In the genomic region with DNA sequence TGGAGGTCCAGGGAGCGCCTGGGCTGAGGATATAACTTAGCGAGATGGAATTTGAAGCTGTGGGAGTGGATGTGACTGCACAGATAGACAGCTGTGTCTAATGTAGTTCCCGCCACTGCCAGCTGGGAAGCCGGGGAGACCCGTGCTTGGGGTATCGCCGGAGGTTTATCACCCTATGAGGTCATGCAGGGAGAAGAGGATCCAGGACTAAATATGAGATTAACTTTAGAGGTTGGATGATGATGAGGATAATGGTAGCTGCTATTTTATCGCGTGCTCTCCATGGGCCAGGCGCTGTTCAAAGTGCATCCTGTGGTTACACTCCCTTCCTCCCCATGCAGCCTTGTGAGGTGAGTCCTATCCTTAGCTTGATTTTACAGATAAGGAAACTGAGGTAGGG, we compare ENCODE assay signal across 1 cellular context.
TF ChIP-seq lines count a peak whose summit lies in the region.

No MANE protein-coding gene starts in this region.

TF ChIP-seq in K562, 482 proteins besides CTCF, POLR2A, EP300 and RAD21:
- TF ChIP-seq, protein P1, sequence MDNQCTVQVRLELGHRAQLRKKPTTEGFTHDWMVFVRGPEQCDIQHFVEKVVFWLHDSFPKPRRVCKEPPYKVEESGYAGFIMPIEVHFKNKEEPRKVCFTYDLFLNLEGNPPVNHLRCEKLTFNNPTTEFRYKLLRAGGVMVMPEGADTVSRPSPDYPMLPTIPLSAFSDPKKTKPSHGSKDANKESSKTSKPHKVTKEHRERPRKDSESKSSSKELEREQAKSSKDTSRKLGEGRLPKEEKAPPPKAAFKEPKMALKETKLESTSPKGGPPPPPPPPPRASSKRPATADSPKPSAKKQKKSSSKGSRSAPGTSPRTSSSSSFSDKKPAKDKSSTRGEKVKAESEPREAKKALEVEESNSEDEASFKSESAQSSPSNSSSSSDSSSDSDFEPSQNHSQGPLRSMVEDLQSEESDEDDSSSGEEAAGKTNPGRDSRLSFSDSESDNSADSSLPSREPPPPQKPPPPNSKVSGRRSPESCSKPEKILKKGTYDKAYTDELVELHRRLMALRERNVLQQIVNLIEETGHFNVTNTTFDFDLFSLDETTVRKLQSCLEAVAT (IDR thresholded peaks at IDR 0.05) = no peak
- peak in 1 of 2 experiments; percentile 33; a peak in 1 of 4 replicates for TF ChIP-seq KDM1A (IDR thresholded peaks at IDR 0.05)
- no peak for TF ChIP-seq CBX1 (IDR thresholded peaks at IDR 0.05; ENCODE audit: low read depth)
- TF ChIP-seq NCOA1 (IDR thresholded peaks at IDR 0.05; ENCODE audit: low read depth) = no peak
- TF ChIP-seq NBN (IDR thresholded peaks at IDR 0.05; ENCODE audit: low read depth) = no peak
- peak; percentile 83 for TF ChIP-seq CBFA2T3 (IDR thresholded peaks at IDR 0.05)
- TF ChIP-seq TCF3 (CRISPR knock-in tag; IDR thresholded peaks at IDR 0.05) = peak; percentile 69
- no peak for TF ChIP-seq U2AF1 (optimal IDR thresholded peaks at IDR 0.05; ENCODE audit: low read depth, low read length)
- TF ChIP-seq ZNF589 (CRISPR knock-in tag; IDR thresholded peaks at IDR 0.05; ENCODE audit: low read depth) = no peak
- TF ChIP-seq DACH1 (IDR thresholded peaks at IDR 0.05; ENCODE audit: partially characterized antibody) = no peak
- TF ChIP-seq, protein P2, sequence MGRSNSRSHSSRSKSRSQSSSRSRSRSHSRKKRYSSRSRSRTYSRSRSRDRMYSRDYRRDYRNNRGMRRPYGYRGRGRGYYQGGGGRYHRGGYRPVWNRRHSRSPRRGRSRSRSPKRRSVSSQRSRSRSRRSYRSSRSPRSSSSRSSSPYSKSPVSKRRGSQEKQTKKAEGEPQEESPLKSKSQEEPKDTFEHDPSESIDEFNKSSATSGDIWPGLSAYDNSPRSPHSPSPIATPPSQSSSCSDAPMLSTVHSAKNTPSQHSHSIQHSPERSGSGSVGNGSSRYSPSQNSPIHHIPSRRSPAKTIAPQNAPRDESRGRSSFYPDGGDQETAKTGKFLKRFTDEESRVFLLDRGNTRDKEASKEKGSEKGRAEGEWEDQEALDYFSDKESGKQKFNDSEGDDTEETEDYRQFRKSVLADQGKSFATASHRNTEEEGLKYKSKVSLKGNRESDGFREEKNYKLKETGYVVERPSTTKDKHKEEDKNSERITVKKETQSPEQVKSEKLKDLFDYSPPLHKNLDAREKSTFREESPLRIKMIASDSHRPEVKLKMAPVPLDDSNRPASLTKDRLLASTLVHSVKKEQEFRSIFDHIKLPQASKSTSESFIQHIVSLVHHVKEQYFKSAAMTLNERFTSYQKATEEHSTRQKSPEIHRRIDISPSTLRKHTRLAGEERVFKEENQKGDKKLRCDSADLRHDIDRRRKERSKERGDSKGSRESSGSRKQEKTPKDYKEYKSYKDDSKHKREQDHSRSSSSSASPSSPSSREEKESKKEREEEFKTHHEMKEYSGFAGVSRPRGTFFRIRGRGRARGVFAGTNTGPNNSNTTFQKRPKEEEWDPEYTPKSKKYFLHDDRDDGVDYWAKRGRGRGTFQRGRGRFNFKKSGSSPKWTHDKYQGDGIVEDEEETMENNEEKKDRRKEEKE (IDR thresholded peaks at IDR 0.05; ENCODE audit: borderline replicate concordance in 1 of 2, control insufficient read depth in 1 of 2, low read depth in 2 of 2, low read length in 1 of 2) = no peak
- TF ChIP-seq TEAD4 (IDR thresholded peaks at IDR 0.05; ENCODE audit: low read length) = peak; percentile 56
- no peak for TF ChIP-seq TEAD4 (CRISPR knock-in tag; IDR thresholded peaks at IDR 0.05; ENCODE audit: borderline replicate concordance)
- no peak for TF ChIP-seq RBM34 (IDR thresholded peaks at IDR 0.05; ENCODE audit: borderline replicate concordance, insufficient read depth, low read length)
- TF ChIP-seq, protein P3, sequence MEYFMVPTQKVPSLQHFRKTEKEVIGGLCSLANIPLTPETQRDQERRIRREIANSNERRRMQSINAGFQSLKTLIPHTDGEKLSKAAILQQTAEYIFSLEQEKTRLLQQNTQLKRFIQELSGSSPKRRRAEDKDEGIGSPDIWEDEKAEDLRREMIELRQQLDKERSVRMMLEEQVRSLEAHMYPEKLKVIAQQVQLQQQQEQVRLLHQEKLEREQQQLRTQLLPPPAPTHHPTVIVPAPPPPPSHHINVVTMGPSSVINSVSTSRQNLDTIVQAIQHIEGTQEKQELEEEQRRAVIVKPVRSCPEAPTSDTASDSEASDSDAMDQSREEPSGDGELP (CRISPR knock-in tag; IDR thresholded peaks at IDR 0.05; ENCODE audit: borderline replicate concordance) = peak; percentile 76
- peak; percentile 33; the same call in 1 of the 2 replicates for TF ChIP-seq CREM (IDR thresholded peaks at IDR 0.05; ENCODE audit: low read depth)
- TF ChIP-seq DMBX1 (CRISPR knock-in tag; IDR thresholded peaks at IDR 0.05; ENCODE audit: borderline replicate concordance) = no peak
- TF ChIP-seq, protein P4, sequence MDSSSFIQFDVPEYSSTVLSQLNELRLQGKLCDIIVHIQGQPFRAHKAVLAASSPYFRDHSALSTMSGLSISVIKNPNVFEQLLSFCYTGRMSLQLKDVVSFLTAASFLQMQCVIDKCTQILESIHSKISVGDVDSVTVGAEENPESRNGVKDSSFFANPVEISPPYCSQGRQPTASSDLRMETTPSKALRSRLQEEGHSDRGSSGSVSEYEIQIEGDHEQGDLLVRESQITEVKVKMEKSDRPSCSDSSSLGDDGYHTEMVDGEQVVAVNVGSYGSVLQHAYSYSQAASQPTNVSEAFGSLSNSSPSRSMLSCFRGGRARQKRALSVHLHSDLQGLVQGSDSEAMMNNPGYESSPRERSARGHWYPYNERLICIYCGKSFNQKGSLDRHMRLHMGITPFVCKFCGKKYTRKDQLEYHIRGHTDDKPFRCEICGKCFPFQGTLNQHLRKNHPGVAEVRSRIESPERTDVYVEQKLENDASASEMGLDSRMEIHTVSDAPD (CRISPR knock-in tag; IDR thresholded peaks at IDR 0.05) = no peak
- no peak for TF ChIP-seq TSC22D4 (tag; IDR thresholded peaks at IDR 0.05)
- 0 out of 2 replicates have a peak, but pooled peaks have one; percentile 17 for TF ChIP-seq ETV1 (tag; conservative IDR thresholded peaks at IDR 0.05; ENCODE audit: low read depth)
- TF ChIP-seq ATF7 (IDR thresholded peaks at IDR 0.05) = no peak; the same call in 1 of the 2 replicates
- TF ChIP-seq DPF2 (IDR thresholded peaks at IDR 0.05) = no peak
- TF ChIP-seq CBFA2T2 (conservative IDR thresholded peaks at IDR 0.05) = peak; percentile 69
- TF ChIP-seq ZNF175 (CRISPR knock-in tag; IDR thresholded peaks at IDR 0.05; ENCODE audit: low read depth) = peak; percentile 42; the same call in 1 of the 2 replicates
- no peak for TF ChIP-seq HDAC8 (tag; IDR thresholded peaks at IDR 0.05)
- no peak for TF ChIP-seq ZFX (CRISPR knock-in tag; IDR thresholded peaks at IDR 0.05)
- no peak for TF ChIP-seq TAF9B (IDR thresholded peaks at IDR 0.05; ENCODE audit: partially characterized antibody)
- 0 out of 2 replicates have a peak, but pooled peaks have one; percentile 14 for TF ChIP-seq FOSL1 (tag; conservative IDR thresholded peaks at IDR 0.05)
- TF ChIP-seq CTBP1 (IDR thresholded peaks at IDR 0.05; ENCODE audit: borderline replicate concordance) = 0 out of 2 replicates have a peak, but pooled peaks have one; percentile 16
- no peak for TF ChIP-seq TFAM (CRISPR knock-in tag; conservative IDR thresholded peaks at IDR 0.05)
- peak; percentile 59 for TF ChIP-seq JUND (IDR thresholded peaks at IDR 0.05; ENCODE audit: borderline replicate concordance, low read depth, low read length)
- TF ChIP-seq JUND (tag; IDR thresholded peaks at IDR 0.05; ENCODE audit: borderline replicate concordance, low read depth, low read length) = no peak
- TF ChIP-seq NCOR1 (IDR thresholded peaks at IDR 0.05) = peak; percentile 42; the same call in 1 of the 2 replicates
- TF ChIP-seq KAT7 (CRISPR knock-in tag; IDR thresholded peaks at IDR 0.05; ENCODE audit: borderline replicate concordance) = no peak
- no peak for TF ChIP-seq NFE2L1 (tag; IDR thresholded peaks at IDR 0.05; ENCODE audit: borderline replicate concordance, low read depth)
- TF ChIP-seq, protein P5, sequence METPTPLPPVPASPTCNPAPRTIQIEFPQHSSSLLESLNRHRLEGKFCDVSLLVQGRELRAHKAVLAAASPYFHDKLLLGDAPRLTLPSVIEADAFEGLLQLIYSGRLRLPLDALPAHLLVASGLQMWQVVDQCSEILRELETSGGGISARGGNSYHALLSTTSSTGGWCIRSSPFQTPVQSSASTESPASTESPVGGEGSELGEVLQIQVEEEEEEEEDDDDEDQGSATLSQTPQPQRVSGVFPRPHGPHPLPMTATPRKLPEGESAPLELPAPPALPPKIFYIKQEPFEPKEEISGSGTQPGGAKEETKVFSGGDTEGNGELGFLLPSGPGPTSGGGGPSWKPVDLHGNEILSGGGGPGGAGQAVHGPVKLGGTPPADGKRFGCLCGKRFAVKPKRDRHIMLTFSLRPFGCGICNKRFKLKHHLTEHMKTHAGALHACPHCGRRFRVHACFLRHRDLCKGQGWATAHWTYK (CRISPR knock-in tag; IDR thresholded peaks at IDR 0.05) = no peak
- peak; percentile 32 for TF ChIP-seq BHLHE40 (IDR thresholded peaks at IDR 0.05; ENCODE audit: low read length)
